8 cellular contexts compared by ENCODE assay signal in genomic region chr2:73823916-73824523, GRCh38. TPM values are rescaled to one million over a fixed set of nuclear protein-coding genes. Genes with fewer than 3 reads are reported as not detected.
A peak's percentile ranks its signal among the peaks of the same experiment; 100 is the strongest.
DNase-seq lines count a peak whose midpoint lies in the region; ATAC-seq and TF ChIP-seq lines count a peak whose summit lies in the region.

No MANE protein-coding gene starts in this region.

- TF ChIP-seq CTCF in endothelial cell (IDR thresholded peaks at IDR 0.05; ENCODE audit: unreplicated experiment) (peak; percentile 72), nephron (IDR thresholded peaks at IDR 0.05; ENCODE audit: unreplicated experiment in 3 of 3) (peak; percentile 82 to 87 (median 82)), omental fat pad (IDR thresholded peaks at IDR 0.05) (no peak)

- H3K9me3 Mint-ChIP-seq in endothelial cell (ENCODE audit: unreplicated experiment) (no peaks in the 10 kb centered on the region), nephron (no peaks in the 10 kb centered on the region)

- H3K4me1 Mint-ChIP-seq in endothelial cell (ENCODE audit: unreplicated experiment) = peaks cover 22% of the 10 kb centered on the region
- peaks cover 5% of the 10 kb centered on the region for H3K4me1 Mint-ChIP-seq in nephron

- no peaks in the 10 kb centered on the region for H3K36me3 Mint-ChIP-seq in endothelial cell (ENCODE audit: low read depth, unreplicated experiment)
- H3K36me3 Mint-ChIP-seq in nephron (ENCODE audit: low read depth) = no peaks in the 10 kb centered on the region

- peaks cover 8% of the 10 kb centered on the region for H3K27me3 Mint-ChIP-seq in endothelial cell (ENCODE audit: unreplicated experiment)
- H3K27me3 Mint-ChIP-seq in nephron (ENCODE audit: low read depth) = peaks cover 22% of the 10 kb centered on the region

- DNase-seq in stimulated activated CD4-positive, alpha-beta T cell treated with anti-CD3 and anti-CD28 coated beads, Interleukin-15, amount 100 ng/mL, for 24 hours = peak; percentile 23
- no peak for DNase-seq in stimulated activated CD4-positive, alpha-beta T cell treated with anti-CD3 and anti-CD28 coated beads, Interleukin-12 subunit alpha, Interleukin-12 subunit beta, amount 100 ng/mL, for 4 hours
- DNase-seq in NCI-H1092 treated with DMSO at 0.1 percent for 48 hours (lab: John Stamatoyannopoulos, UW) = peak; percentile 46
- peak; percentile 16 for DNase-seq in SIG-M5 (lab: John Stamatoyannopoulos, UW)
- DNase-seq in endothelial cell (ENCODE audit: low spot score) = peak; percentile 18
- no peak for DNase-seq in omental fat pad (ENCODE audit: low spot score)

- H3K27ac Mint-ChIP-seq in endothelial cell (ENCODE audit: unreplicated experiment) (no peak overlapping the region), nephron (no peak overlapping the region)

- ATAC-seq in omental fat pad (ENCODE audit: low FRiP score) (no peak), GM18519 (IDR thresholded peaks at IDR 0.05; ENCODE audit: low FRiP score, unreplicated experiment) (no peak)

- no peak overlapping the region for H3K4me3 Mint-ChIP-seq in endothelial cell (ENCODE audit: unreplicated experiment)
- H3K4me3 Mint-ChIP-seq in nephron = no peak overlapping the region

RNA-seq across cellular contexts. Expression of gene STAMBP, which starts 4.7 kb away (rescaled TPM):
- total RNA-seq in endothelial cell (ENCODE audit: unreplicated experiment) (29.2 TPM), omental fat pad (10 to 100 TPM; 14.4 to 27.0 (median 20.0) TPM)

RNA-seq across cellular contexts. Expression of gene C2orf78, which starts 40.0 kb away (rescaled TPM):
- not detected for total RNA-seq in endothelial cell (ENCODE audit: unreplicated experiment)
- not detected for total RNA-seq in omental fat pad

RNA-seq across cellular contexts. Expression of gene DUSP11, which starts 44.1 kb away (rescaled TPM):
- 32.4 TPM for total RNA-seq in endothelial cell (ENCODE audit: unreplicated experiment)
- 10 to 100 TPM; 21.2 to 34.5 (median 25.6) TPM for total RNA-seq in omental fat pad

Comparison
In these comparisons a context has a peak if more than half of its experiments do, and no peak if none do; other contexts are left out.
1. DNase-seq: peak in stimulated activated CD4-positive, alpha-beta T cell treated with anti-CD3 and anti-CD28 coated beads, Interleukin-15, amount 100 ng/mL, for 24 hours (single experiment), NCI-H1092 treated with DMSO at 0.1 percent for 48 hours (single experiment), SIG-M5 (single experiment) and endothelial cell (single experiment); none in stimulated activated CD4-positive, alpha-beta T cell treated with anti-CD3 and anti-CD28 coated beads, Interleukin-12 subunit alpha, Interleukin-12 subunit beta, amount 100 ng/mL, for 4 hours (single experiment) and omental fat pad (single experiment).
2. CTCF ChIP-seq: peak in endothelial cell (single experiment) and nephron (3 of 3); none in omental fat pad (0 of 3).